1 cellular context compared by ENCODE assay signal in genomic region chr16:4383591-4384495, GRCh38.
TF ChIP-seq lines count a peak whose summit lies in the region.

No MANE protein-coding gene starts in this region.

TF ChIP-seq in H1, 55 proteins besides CTCF, POLR2A, EP300 and RAD21:
- no peak for TF ChIP-seq ASH2L (IDR thresholded peaks at IDR 0.05; ENCODE audit: low read length)
- TF ChIP-seq TBP (IDR thresholded peaks at IDR 0.05; ENCODE audit: low read depth, low read length), result no peak
- no peak for TF ChIP-seq TCF12 (IDR thresholded peaks at IDR 0.05; ENCODE audit: low read depth, low read length)
- TF ChIP-seq HDAC2 (IDR thresholded peaks at IDR 0.05; ENCODE audit: borderline replicate concordance in 1 of 2, low read depth in 2 of 2, low read length in 2 of 2), result no peak
- TF ChIP-seq KDM4A (IDR thresholded peaks at IDR 0.05; ENCODE audit: low read depth, low read length, severe bottlenecking), result no peak
- TF ChIP-seq CEBPB (IDR thresholded peaks at IDR 0.05; ENCODE audit: low read depth, low read length), result no peak
- no peak for TF ChIP-seq SRF (IDR thresholded peaks at IDR 0.05; ENCODE audit: low read depth, low read length)
- TF ChIP-seq HDAC6 (IDR thresholded peaks at IDR 0.05; ENCODE audit: low read depth, low read length), result no peak
- TF ChIP-seq CBX5 (IDR thresholded peaks at IDR 0.05; ENCODE audit: low read depth, low read length), result no peak
- no peak for TF ChIP-seq CHD7 (IDR thresholded peaks at IDR 0.05; ENCODE audit: insufficient replicate concordance, low read length)
- TF ChIP-seq CHD1 (IDR thresholded peaks at IDR 0.05; ENCODE audit: low read depth, low read length), result no peak
- no peak for TF ChIP-seq ATF3 (IDR thresholded peaks at IDR 0.05; ENCODE audit: insufficient read depth, low read depth, low read length)
- no peak for TF ChIP-seq SIX5 (IDR thresholded peaks at IDR 0.05; ENCODE audit: low read depth, low read length)
